ENCODE assay signal across 13 cellular contexts in genomic region chr2:9398881-9399805, GRCh38. TPM values are rescaled to one million over a fixed set of nuclear protein-coding genes. Genes with fewer than 3 reads are reported as not detected.
DNase-seq lines count a peak whose midpoint lies in the region; ATAC-seq and TF ChIP-seq lines count a peak whose summit lies in the region.
"Had no signal": no experiment of that assay in that cellular context is flagged by ENCODE, and none has a peak within 500 bp of the region (broad histone marks: within the 10 kb centered on the region; RNA-seq: fewer than 3 reads in every experiment).

No MANE protein-coding gene starts in this region.

- H3K9ac ChIP-seq in mesenchymal stem cell (ENCODE audit: low read length) = peak overlapping the region; percentile 53

- no peak overlapping the region for H3K18ac ChIP-seq in mesenchymal stem cell (ENCODE audit: low read depth in 1 of 2, low read length in 2 of 2)

- H3K4me1 ChIP-seq in mesenchymal stem cell (ENCODE audit: control insufficient read depth, insufficient read depth, low read depth, low read length) = peaks cover 4% of the 10 kb centered on the region

- H3K4me3 ChIP-seq in mesenchymal stem cell (ENCODE audit: insufficient read depth in 1 of 2, low read depth in 1 of 2, low read length in 2 of 2) = no peak overlapping the region
- H3K4me3 ChIP-seq: coronary artery had no signal

- H3K36me3 Mint-ChIP-seq in HFFc6 (ENCODE audit: low read depth) = peaks cover 21% of the 10 kb centered on the region; the same call in 1 of the 2 replicates
- H3K36me3 Mint-ChIP-seq in stimulated activated effector memory CD8-positive, alpha-beta T cell treated with anti-CD3 and anti-CD28 coated beads, Interleukin-12 subunit alpha, Interleukin-12 subunit beta, amount 100 ng/mL, for 72 hours = no peaks in the 10 kb centered on the region
- H3K36me3 Mint-ChIP-seq: activated naive CD4-positive, alpha-beta T cell treated with anti-CD3 and anti-CD28 coated beads, Interleukin-2, amount 10 ng/mL, durations not matched to agents 7 days and 5 days had no signal

- no peak overlapping the region for H2AK5ac ChIP-seq in mesenchymal stem cell (ENCODE audit: low read length, severe bottlenecking)

- no peak overlapping the region for H3K4ac ChIP-seq in mesenchymal stem cell (ENCODE audit: low read depth in 1 of 2, low read length in 2 of 2)

- WGBS in mesenchymal stem cell = 84% methylated on average over 21 of the region's 21 CpGs

- peaks cover 16% of the 10 kb centered on the region for H3K4me1 Mint-ChIP-seq in HFFc6 (ENCODE audit: low read depth)
- H3K4me1 Mint-ChIP-seq in stimulated activated effector memory CD8-positive, alpha-beta T cell treated with anti-CD3 and anti-CD28 coated beads, Interleukin-12 subunit alpha, Interleukin-12 subunit beta, amount 100 ng/mL, for 72 hours = peaks cover 12% of the 10 kb centered on the region

- no peak for DNase-seq in HFFc6
- DNase-seq in epidermal melanocyte (ENCODE audit: insufficient read length, low spot score) = peak; percentile 77
- no peak for DNase-seq in mesenchymal stem cell
- DNase-seq in stimulated activated effector memory CD8-positive, alpha-beta T cell treated with anti-CD3 and anti-CD28 coated beads, Interleukin-12 subunit alpha, Interleukin-12 subunit beta, amount 100 ng/mL, for 72 hours (ENCODE audit: low spot score in 2 of 2) = no peak
- no peak for DNase-seq in CD1c-positive myeloid dendritic cell (ENCODE audit: extremely low spot score)
- no peak for DNase-seq in stimulated activated naive CD4-positive, alpha-beta T cell (lab: John Stamatoyannopoulos, UW)
- DNase-seq in NCI-H187 (lab: John Stamatoyannopoulos, UW) = no peak
- no peak for DNase-seq in SW 1271 (lab: John Stamatoyannopoulos, UW)
- DNase-seq: activated CD8-positive, alpha-beta T cell treated with anti-CD3 and anti-CD28 coated beads for 36 hours; activated naive CD4-positive, alpha-beta T cell treated with anti-CD3 and anti-CD28 coated beads, Interleukin-2, amount 10 ng/mL, durations not matched to agents 7 days and 5 days; NCI-H226; occipital lobe had no signal

- H3K23ac ChIP-seq in mesenchymal stem cell (ENCODE audit: low read length in 2 of 2) = no peak overlapping the region

- H4K8ac ChIP-seq in mesenchymal stem cell (ENCODE audit: low read length) = no peak overlapping the region

- H2BK5ac ChIP-seq in mesenchymal stem cell (ENCODE audit: low read depth, low read length, poor library complexity, severe bottlenecking) = no peak overlapping the region

- peaks cover 55 to 64% of the 10 kb centered on the region in 2 experiments for H3K36me3 ChIP-seq in mesenchymal stem cell (ENCODE audit: control insufficient read depth in 1 of 2, insufficient read depth in 2 of 2, low read depth in 1 of 2, low read length in 2 of 2)

- no peak overlapping the region for H2BK12ac ChIP-seq in mesenchymal stem cell (ENCODE audit: low read length in 2 of 2)

- H3K79me1 ChIP-seq in mesenchymal stem cell (replicated peaks; ENCODE audit: low read length, poor library complexity, severe bottlenecking) = peaks cover 19% of the 10 kb centered on the region

- H3K27ac Mint-ChIP-seq in HFFc6 = peak overlapping the region; percentile 21; the same call in 1 of the 2 replicates
- no peak overlapping the region for H3K27ac Mint-ChIP-seq in stimulated activated effector memory CD8-positive, alpha-beta T cell treated with anti-CD3 and anti-CD28 coated beads, Interleukin-12 subunit alpha, Interleukin-12 subunit beta, amount 100 ng/mL, for 72 hours
- H3K27ac Mint-ChIP-seq: activated CD8-positive, alpha-beta T cell treated with anti-CD3 and anti-CD28 coated beads for 36 hours; activated naive CD4-positive, alpha-beta T cell treated with anti-CD3 and anti-CD28 coated beads, Interleukin-2, amount 10 ng/mL, durations not matched to agents 7 days and 5 days had no signal

- no peak for TF ChIP-seq CTCF in HFFc6 (IDR thresholded peaks at IDR 0.05)

- no peak overlapping the region for H4K91ac ChIP-seq in mesenchymal stem cell (ENCODE audit: low read length)

- no peaks in the 10 kb centered on the region for H3K9me3 ChIP-seq in mesenchymal stem cell (ENCODE audit: control insufficient read depth, low read length)

- peaks cover 1% of the 10 kb centered on the region; the same call in 1 of the 2 replicates for H3K27me3 Mint-ChIP-seq in HFFc6 (ENCODE audit: insufficient read depth)
- H3K27me3 Mint-ChIP-seq: activated CD8-positive, alpha-beta T cell treated with anti-CD3 and anti-CD28 coated beads for 36 hours had no signal

- H3K4me3 Mint-ChIP-seq in HFFc6 = no peak overlapping the region
- no peak overlapping the region for H3K4me3 Mint-ChIP-seq in stimulated activated effector memory CD8-positive, alpha-beta T cell treated with anti-CD3 and anti-CD28 coated beads, Interleukin-12 subunit alpha, Interleukin-12 subunit beta, amount 100 ng/mL, for 72 hours
- H3K4me3 Mint-ChIP-seq: activated CD8-positive, alpha-beta T cell treated with anti-CD3 and anti-CD28 coated beads for 36 hours; activated naive CD4-positive, alpha-beta T cell treated with anti-CD3 and anti-CD28 coated beads, Interleukin-2, amount 10 ng/mL, durations not matched to agents 7 days and 5 days had no signal

- no peak overlapping the region for H2AFZ ChIP-seq in mesenchymal stem cell (ENCODE audit: low read depth, low read length)

- H3K27me3 ChIP-seq in mesenchymal stem cell (ENCODE audit: control insufficient read depth in 1 of 2, insufficient read depth in 1 of 2, low read length in 2 of 2) = no peaks in the 10 kb centered on the region

- no peak overlapping the region for H3K27ac ChIP-seq in mesenchymal stem cell (ENCODE audit: low read length, poor library complexity, severe bottlenecking)

- H3K14ac ChIP-seq in mesenchymal stem cell (ENCODE audit: low read length in 2 of 2) = no peak overlapping the region

- no peak overlapping the region for H3K4me2 ChIP-seq in mesenchymal stem cell (ENCODE audit: low read length, poor library complexity, severe bottlenecking)

- no peak overlapping the region for H2BK120ac ChIP-seq in mesenchymal stem cell (ENCODE audit: low read depth, low read length)

- peak; percentile 36 for ATAC-seq in stimulated activated effector memory CD8-positive, alpha-beta T cell treated with anti-CD3 and anti-CD28 coated beads, Interleukin-12 subunit alpha, Interleukin-12 subunit beta, amount 100 ng/mL, for 72 hours
- ATAC-seq: activated CD8-positive, alpha-beta T cell treated with anti-CD3 and anti-CD28 coated beads for 36 hours had no signal

- no peak overlapping the region for H2BK15ac ChIP-seq in mesenchymal stem cell (ENCODE audit: low read depth, poor library complexity, severe bottlenecking)

- no peaks in the 10 kb centered on the region for H3K9me3 Mint-ChIP-seq in HFFc6
- no peaks in the 10 kb centered on the region for H3K9me3 Mint-ChIP-seq in stimulated activated effector memory CD8-positive, alpha-beta T cell treated with anti-CD3 and anti-CD28 coated beads, Interleukin-12 subunit alpha, Interleukin-12 subunit beta, amount 100 ng/mL, for 72 hours
- H3K9me3 Mint-ChIP-seq: activated CD8-positive, alpha-beta T cell treated with anti-CD3 and anti-CD28 coated beads for 36 hours; activated naive CD4-positive, alpha-beta T cell treated with anti-CD3 and anti-CD28 coated beads, Interleukin-2, amount 10 ng/mL, durations not matched to agents 7 days and 5 days had no signal

RNA-seq across cellular contexts. Expression of gene ITGB1BP1, which starts 24.2 kb away (rescaled TPM):
- 100 to 1,000 TPM; 205 to 238 (median 225) TPM for total RNA-seq in HFFc6 (2021; fragmentation: NEBNext Ultra II Directional; extraction: Animal tissue kit (Norgen Biotek cat#: 25700))
- polyA plus RNA-seq in mesenchymal stem cell (2013, experiment 1 of 2) = 138 TPM
- 132 TPM for polyA plus RNA-seq in mesenchymal stem cell (2013, experiment 2 of 2)

RNA-seq across cellular contexts. Expression of gene CPSF3, which starts 24.3 kb away (rescaled TPM):
- total RNA-seq in HFFc6 (2021; fragmentation: NEBNext Ultra II Directional; extraction: Animal tissue kit (Norgen Biotek cat#: 25700)) = 10 to 100 TPM; 40.6 to 49.8 (median 44.5) TPM
- polyA plus RNA-seq in mesenchymal stem cell (2013, experiment 1 of 2) = 26.5 TPM
- polyA plus RNA-seq in mesenchymal stem cell (2013, experiment 2 of 2) = 27.3 TPM
